8 cellular contexts compared by ENCODE assay signal in the genomic region with DNA sequence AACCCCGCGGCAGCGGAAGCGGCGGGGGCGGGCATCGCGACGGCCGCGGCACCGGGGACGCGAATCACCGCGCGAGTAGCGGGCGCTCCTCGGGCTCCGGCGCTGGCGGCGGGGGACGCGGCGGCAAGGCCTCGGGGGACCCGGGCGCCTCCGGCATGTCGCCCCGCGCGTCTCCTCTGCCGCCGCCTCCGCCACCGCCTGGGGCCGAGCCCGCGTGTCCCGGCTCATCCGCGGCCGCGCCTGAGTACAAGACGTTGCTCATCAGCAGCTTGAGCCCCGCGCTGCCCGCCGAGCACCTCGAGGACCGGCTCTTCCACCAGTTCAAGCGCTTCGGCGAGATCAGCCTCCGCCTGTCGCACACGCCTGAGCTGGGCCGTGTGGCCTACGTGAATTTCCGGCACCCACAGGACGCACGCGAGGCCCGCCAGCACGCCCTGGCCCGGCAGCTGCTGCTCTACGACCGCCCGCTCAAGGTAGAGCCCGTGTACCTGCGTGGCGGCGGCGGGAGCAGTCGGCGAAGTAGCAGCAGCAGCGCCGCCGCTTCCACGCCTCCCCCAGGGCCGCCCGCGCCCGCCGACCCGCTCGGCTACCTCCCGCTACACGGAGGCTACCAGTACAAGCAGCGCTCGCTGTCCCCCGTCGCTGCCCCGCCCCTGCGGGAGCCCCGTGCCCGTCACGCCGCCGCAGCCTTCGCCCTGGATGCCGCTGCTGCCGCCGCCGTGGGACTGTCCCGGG. TPM values are rescaled to one million over a fixed set of nuclear protein-coding genes. Genes with fewer than 3 reads are reported as not detected.
DNase-seq lines count a peak whose midpoint lies in the region; ATAC-seq and TF ChIP-seq lines count a peak whose summit lies in the region.

No MANE protein-coding gene starts in this region.

- no peaks in the 10 kb centered on the region for H3K27me3 ChIP-seq in kidney epithelial cell (ENCODE audit: control insufficient read depth, insufficient read depth, low read length)

- H3K4me3 ChIP-seq in cardiac fibroblast (replicated peaks in 1 of 2; ENCODE audit: low read depth in 2 of 2, low read length in 2 of 2) (peak overlapping the region; percentile 64 to 66), kidney epithelial cell (ENCODE audit: low read depth, low read length) (peak overlapping the region; percentile 65)

- H3K36me3 ChIP-seq in kidney epithelial cell (ENCODE audit: control insufficient read depth, insufficient read depth, low read length), result peaks cover 14% of the 10 kb centered on the region

- ATAC-seq in HG02981 (IDR thresholded peaks at IDR 0.05; ENCODE audit: unreplicated experiment), result peak; percentile 4

- TF ChIP-seq CTCF in cardiac fibroblast (IDR thresholded peaks at IDR 0.05; ENCODE audit: low read depth, low read length) (no peak), kidney epithelial cell (IDR thresholded peaks at IDR 0.05; ENCODE audit: insufficient read depth, low read length, poor library complexity, severe bottlenecking) (no peak)

- peak; percentile 49 for DNase-seq in DMS53 (lab: John Stamatoyannopoulos, UW)
- DNase-seq in DMS53 treated with DMSO at 0.1 percent for 48 hours (lab: John Stamatoyannopoulos, UW; ENCODE audit: unreplicated experiment), result no peak
- DNase-seq in T-helper 22 cell (ENCODE audit: low read depth), result peak; percentile 34
- peak; percentile 42 to 51 for DNase-seq in cardiac fibroblast (ENCODE audit: low read depth in 2 of 2)
- DNase-seq in kidney epithelial cell (ENCODE audit: low read depth), result no peak
- peak; percentile 31 to 45 (median 40) for DNase-seq in stimulated activated CD4-positive, alpha-beta T cell treated with anti-CD3 and anti-CD28 coated beads, TNF-alpha, amount 100 ng/mL, for 4 hours (ENCODE audit: low read depth in 3 of 3)
- DNase-seq in OCI-M1 (lab: John Stamatoyannopoulos, UW), result no peak

RNA-seq across cellular contexts. Expression of gene RBM15B, which starts 0.6 kb away (rescaled TPM):
- 32.6 and 38.1 TPM in 2 replicates for total RNA-seq in kidney epithelial cell

RNA-seq across cellular contexts. Expression of gene MANF, which starts 6.6 kb away (rescaled TPM):
- 115 and 133 TPM in 2 replicates for total RNA-seq in kidney epithelial cell

Comparison
In these comparisons a context has a peak if more than half of its experiments do, and no peak if none do; other contexts are left out.
1. DNase-seq: peak in DMS53 (single experiment), T-helper 22 cell (single experiment), cardiac fibroblast (2 of 2) and stimulated activated CD4-positive, alpha-beta T cell treated with anti-CD3 and anti-CD28 coated beads, TNF-alpha, amount 100 ng/mL, for 4 hours (3 of 3); none in DMS53 treated with DMSO at 0.1 percent for 48 hours (single experiment), kidney epithelial cell (single experiment) and OCI-M1 (single experiment).